In genomic region chr5:170522211-170523128, GRCh38 we compare ENCODE assay signal across 10 cellular contexts. TPM values are rescaled to one million over a fixed set of nuclear protein-coding genes. Genes with fewer than 3 reads are reported as not detected.
DNase-seq lines count a peak whose midpoint lies in the region; ATAC-seq, FAIRE-seq and TF ChIP-seq lines count a peak whose summit lies in the region.
"Had no signal": no experiment of that assay in that cellular context is flagged by ENCODE, and none has a peak within 500 bp of the region (broad histone marks: within the 10 kb centered on the region; RNA-seq: fewer than 3 reads in every experiment).

No MANE protein-coding gene starts in this region.

- H3K27me3 ChIP-seq in breast epithelium (no peaks in the 10 kb centered on the region), neural progenitor cell (no peaks in the 10 kb centered on the region), transverse colon (no peaks in the 10 kb centered on the region)

- H3K9me3 Mint-ChIP-seq in neural progenitor cell = no peaks in the 10 kb centered on the region
- H3K9me3 Mint-ChIP-seq: natural killer cell treated with Interleukin-12 subunit alpha and Interleukin-12 subunit beta and Interleukin-15 and Interleukin-18, amount 100 ng/mL, for 72 hours had no signal

- no peaks in the 10 kb centered on the region for H3F3A ChIP-seq in neural progenitor cell (ENCODE audit: low read depth)

- no peak overlapping the region for H3K4me2 ChIP-seq in neural progenitor cell

- H3K9ac ChIP-seq in neural progenitor cell = no peak overlapping the region

- H3K4me3 ChIP-seq in breast epithelium = no peak overlapping the region
- no peak overlapping the region for H3K4me3 ChIP-seq in neural progenitor cell
- no peak overlapping the region for H3K4me3 ChIP-seq in transverse colon

- FAIRE-seq in GM19239 (lab: Jason Lieb, UNC) = no peak

- TF ChIP-seq POLR2A in breast epithelium (IDR thresholded peaks at IDR 0.05) = no peak
- TF ChIP-seq POLR2A in transverse colon (IDR thresholded peaks at IDR 0.05) = no peak

- no peak for TF ChIP-seq CTCF in breast epithelium (IDR thresholded peaks at IDR 0.05)
- no peak for TF ChIP-seq CTCF in neural progenitor cell (IDR thresholded peaks at IDR 0.05)
- no peak for TF ChIP-seq CTCF in transverse colon (IDR thresholded peaks at IDR 0.05)

- H3K4me1 ChIP-seq in breast epithelium = peaks cover 0 to 9% of the 10 kb centered on the region in 2 donors
- peaks cover 14% of the 10 kb centered on the region for H3K4me1 ChIP-seq in neural progenitor cell
- H3K4me1 ChIP-seq in transverse colon = no peaks in the 10 kb centered on the region

- H3K4me3 Mint-ChIP-seq in neural progenitor cell = no peak overlapping the region
- H3K4me3 Mint-ChIP-seq: natural killer cell treated with Interleukin-12 subunit alpha and Interleukin-12 subunit beta and Interleukin-15 and Interleukin-18, amount 100 ng/mL, for 72 hours had no signal

- peaks cover 7% of the 10 kb centered on the region for H3K27me3 Mint-ChIP-seq in neural progenitor cell (ENCODE audit: insufficient read depth, low read depth)

- H3K36me3 Mint-ChIP-seq in neural progenitor cell = no peaks in the 10 kb centered on the region
- H3K36me3 Mint-ChIP-seq: natural killer cell treated with Interleukin-12 subunit alpha and Interleukin-12 subunit beta and Interleukin-15 and Interleukin-18, amount 100 ng/mL, for 72 hours had no signal

- in situ Hi-C loops in transverse colon (cut with MboI; ENCODE audit: low pct_ligation_motif_present in 1 of 4, low pct_unique_long_range_greater_than_20kb in 1 of 4, low sequenced_read_pairs in 3 of 4) = no loop called here

- intact Hi-C loops in breast epithelium (cut with DNase I; ENCODE audit: low total_unique reads) = no loop called here
- intact Hi-C loops in transverse colon (cut with DNase I; ENCODE audit: low total_unique reads) = loop anchor here (5.0 kb wide), 1 partner anchor 1245 kb away; no protein-coding TSS in a partner anchor

- no peak for TF ChIP-seq EP300 in transverse colon (IDR thresholded peaks at IDR 0.05; ENCODE audit: low read depth)

- peak overlapping the region; percentile 14 for H3K27ac Mint-ChIP-seq in neural progenitor cell
- H3K27ac Mint-ChIP-seq: natural killer cell treated with Interleukin-12 subunit alpha and Interleukin-12 subunit beta and Interleukin-15 and Interleukin-18, amount 100 ng/mL, for 72 hours had no signal

- no peaks in the 10 kb centered on the region for H4K20me1 ChIP-seq in neural progenitor cell (ENCODE audit: low read depth)

- H2AFZ ChIP-seq in neural progenitor cell (replicated peaks) = no peak overlapping the region

- DNase-seq in GM04503 (ENCODE audit: low read depth) (peak; percentile 51), NCI-H2171 treated with DMSO at 0.1 percent for 48 hours (lab: John Stamatoyannopoulos, UW) (peak; percentile 61), breast epithelium (ENCODE audit: low spot score in 2 of 2) (peak; percentile 64 to 79), neural progenitor cell (ENCODE audit: low spot score) (no peak), transverse colon (no peak), GM19239 (ENCODE audit: insufficient read length, low spot score) (no peak)
- DNase-seq: NCI-H146 had no signal

- peaks cover 18% of the 10 kb centered on the region for H3K4me1 Mint-ChIP-seq in neural progenitor cell

- no peaks in the 10 kb centered on the region for H3K9me3 ChIP-seq in breast epithelium
- no peaks in the 10 kb centered on the region for H3K9me3 ChIP-seq in neural progenitor cell (ENCODE audit: low read depth)
- no peaks in the 10 kb centered on the region for H3K9me3 ChIP-seq in transverse colon

- WGBS in transverse colon (ENCODE audit: low coverage in 1 of 2), 2 donors = 34 to 42% methylated on average over 5 to 10 of the region's 10 CpGs

- peak overlapping the region; percentile 30 to 60 for H3K27ac ChIP-seq in breast epithelium
- no peak overlapping the region for H3K27ac ChIP-seq in neural progenitor cell
- no peak overlapping the region for H3K27ac ChIP-seq in transverse colon

- no peaks in the 10 kb centered on the region for H3K79me2 ChIP-seq in neural progenitor cell (ENCODE audit: low read depth)

- H3K36me3 ChIP-seq in breast epithelium (no peaks in the 10 kb centered on the region), neural progenitor cell (no peaks in the 10 kb centered on the region), transverse colon (no peaks in the 10 kb centered on the region)

- ATAC-seq in HG03354 (IDR thresholded peaks at IDR 0.05; ENCODE audit: poor library complexity, severe bottlenecking, unreplicated experiment) (no peak), HG03095 (IDR thresholded peaks at IDR 0.05; ENCODE audit: unreplicated experiment) (no peak)

RNA-seq across cellular contexts. Expression of gene KCNIP1, which starts 18.6 kb away (rescaled TPM):
- 1 to 10 TPM in 2 of 3 donors, not detected in 1; 1.0 to 1.6 TPM for total RNA-seq in breast epithelium
- total RNA-seq in neural progenitor cell (ENCODE audit: low replicate concordance) = 2.4 and 2.8 TPM in 2 replicates
- total RNA-seq in transverse colon = 1 to 10 TPM in 2 of 4 donors, not detected in 2; 1.2 to 2.7 TPM
- total RNA-seq: natural killer cell treated with Interleukin-12 subunit alpha and Interleukin-12 subunit beta and Interleukin-15 and Interleukin-18, amount 100 ng/mL, for 72 hours had no signal

Comparison
In these comparisons a context has a peak if more than half of its experiments do, and no peak if none do; other contexts are left out.
1. DNase-seq: peak in GM04503 (single experiment), NCI-H2171 treated with DMSO at 0.1 percent for 48 hours (single experiment) and breast epithelium (2 of 2); none in neural progenitor cell (single experiment), transverse colon (single experiment) and GM19239 (single experiment).
2. H3K27ac ChIP-seq: peak in breast epithelium (2 of 2); none in neural progenitor cell (single experiment) and transverse colon (0 of 4).